13 cellular contexts compared by ENCODE assay signal in the genomic region with DNA sequence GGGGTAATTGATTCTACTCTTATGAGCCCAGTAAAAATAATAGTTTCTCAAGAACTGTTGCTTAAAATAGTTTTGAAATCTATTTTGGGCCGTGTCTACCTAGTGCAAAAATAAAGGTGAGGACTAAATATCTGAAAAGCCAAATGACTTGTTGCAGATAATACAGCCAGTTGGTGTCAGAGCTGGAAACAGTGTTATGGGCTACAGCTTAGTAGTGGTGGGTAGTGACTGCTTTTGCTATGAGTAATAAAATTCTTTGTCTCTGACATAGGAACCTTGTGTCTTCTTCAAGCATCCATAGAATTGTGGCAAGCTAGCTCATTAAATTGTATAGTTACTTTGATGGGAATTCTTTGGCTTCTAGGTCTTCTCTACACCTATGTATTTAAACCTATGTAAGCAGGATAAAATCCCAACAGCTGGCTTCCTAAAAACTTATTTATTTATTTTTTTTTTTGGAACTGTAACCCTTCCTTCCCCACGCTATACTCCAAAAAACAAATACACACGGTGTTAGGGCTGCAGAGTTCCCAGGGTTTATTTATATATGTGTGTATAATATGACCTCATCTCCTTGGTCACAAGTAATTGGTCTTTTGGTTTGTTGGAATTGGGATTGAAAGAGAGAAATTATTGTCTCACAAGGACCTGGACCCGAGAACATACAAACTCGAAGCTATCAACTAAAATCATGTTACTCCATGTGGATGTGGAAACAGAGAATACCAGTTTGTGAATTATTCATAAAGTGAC.
A peak's percentile ranks its signal among the peaks of the same experiment; 100 is the strongest.
DNase-seq lines count a peak whose midpoint lies in the region; ATAC-seq, FAIRE-seq and TF ChIP-seq lines count a peak whose summit lies in the region.
"Had no signal": no experiment of that assay in that cellular context is flagged by ENCODE, and none has a peak within 500 bp of the region (broad histone marks: within the 10 kb centered on the region; RNA-seq: fewer than 3 reads in every experiment).

No MANE protein-coding gene starts in this region.

- H3K4me3 ChIP-seq in right cardiac atrium (ENCODE audit: low read length), result no peak overlapping the region
- no peak overlapping the region for H3K4me3 ChIP-seq in coronary artery
- H3K4me3 ChIP-seq: heart left ventricle had no signal

- TF ChIP-seq CTCF in coronary artery (IDR thresholded peaks at IDR 0.05), result no peak

- 75% methylated on average over 5 of the region's 5 CpGs for WGBS in right cardiac atrium

- ATAC-seq in left ventricle myocardium superior (peak; percentile 74), right cardiac atrium (no peak), GM19395 (IDR thresholded peaks at IDR 0.05; ENCODE audit: unreplicated experiment) (no peak)
- ATAC-seq: activated CD8-positive, alpha-beta T cell treated with anti-CD3 and anti-CD28 coated beads, Interleukin-2, amount 10 ng/mL, durations not matched to agents 7 days and 5 days; T-helper 17 cell had no signal

- FAIRE-seq in RCC 7860 (lab: Jason Lieb, UNC), result no peak

- H3K4me1 ChIP-seq in right cardiac atrium (ENCODE audit: control insufficient read depth, insufficient read depth, low read length), result no peaks in the 10 kb centered on the region

- H3K9me3 ChIP-seq in right cardiac atrium (ENCODE audit: control insufficient read depth, low read length), result no peaks in the 10 kb centered on the region
- H3K9me3 ChIP-seq: heart left ventricle had no signal

- H3K27ac ChIP-seq in right cardiac atrium (ENCODE audit: low read length), result no peak overlapping the region
- H3K27ac ChIP-seq in coronary artery, result no peak overlapping the region
- H3K27ac ChIP-seq: heart left ventricle, KMS-11 had no signal

- intact Hi-C loops in left ventricle myocardium superior (cut with micrococcal nuclease) (no loop called here), right cardiac atrium (cut with DNase I) (no loop called here)

- no peaks in the 10 kb centered on the region for H3K27me3 ChIP-seq in right cardiac atrium (ENCODE audit: control insufficient read depth, insufficient read depth)
- H3K27me3 ChIP-seq: heart left ventricle had no signal

- DNase-seq in left ventricle myocardium superior (no peak), right cardiac atrium (no peak), RCC 7860 (ENCODE audit: low spot score) (peak; percentile 91), fibroblast of the conjunctiva (ENCODE audit: low read depth) (peak; percentile 12), NCI-H69 (lab: John Stamatoyannopoulos, UW) (no peak), iPS-NIHi7 (ENCODE audit: extremely low spot score) (no peak), coronary artery (ENCODE audit: low spot score) (no peak)
- DNase-seq: activated CD8-positive, alpha-beta T cell treated with anti-CD3 and anti-CD28 coated beads, Interleukin-2, amount 10 ng/mL, durations not matched to agents 7 days and 5 days; activated naive CD4-positive, alpha-beta T cell treated with Interleukin-2 at 50 U/mL for 16 hours; heart left ventricle; T-helper 17 cell had no signal

Comparison
In these comparisons a context has a peak if more than half of its experiments do, and no peak if none do; other contexts are left out.
1. DNase-seq: peak in RCC 7860 (single experiment) and fibroblast of the conjunctiva (single experiment); none in left ventricle myocardium superior (single experiment), right cardiac atrium (0 of 3), NCI-H69 (single experiment), iPS-NIHi7 (single experiment) and coronary artery (single experiment).